8 cellular contexts compared by ENCODE assay signal in the genomic region with DNA sequence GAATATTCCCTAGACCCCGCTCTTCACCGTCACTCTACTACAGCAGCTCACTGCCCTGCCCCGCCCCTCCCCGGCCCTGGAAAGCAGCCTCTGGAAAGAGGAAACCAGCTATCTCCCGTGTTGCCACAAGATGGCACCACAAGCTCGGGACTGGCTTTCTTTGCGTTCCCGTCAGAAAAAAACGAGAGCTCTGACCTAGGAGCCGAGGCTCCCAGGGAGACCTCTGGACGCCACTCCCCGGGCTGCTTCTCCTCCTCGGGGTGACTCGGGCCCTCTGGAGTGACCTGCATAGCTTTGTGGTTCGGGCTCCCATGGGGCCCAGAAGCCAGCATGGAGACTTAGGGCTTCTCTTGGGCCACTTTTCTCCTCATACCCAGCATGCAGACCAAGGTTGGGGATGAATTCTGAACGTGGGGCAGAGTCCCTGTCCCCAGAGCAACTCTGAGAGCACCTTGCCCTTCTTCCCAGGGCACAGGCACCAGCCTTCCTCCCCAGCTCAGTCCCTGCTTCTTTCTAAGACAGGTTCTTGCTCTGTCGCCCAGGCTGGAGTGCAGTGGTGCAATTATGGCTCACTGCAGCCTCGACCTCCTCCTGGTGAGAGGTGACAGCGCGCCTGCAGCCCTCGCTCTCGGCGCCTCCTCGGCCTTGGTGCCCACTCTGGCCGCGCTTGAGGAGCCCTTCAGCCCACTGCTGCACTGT.
DNase-seq lines count a peak whose midpoint lies in the region; ATAC-seq and TF ChIP-seq lines count a peak whose summit lies in the region.

No MANE protein-coding gene starts in this region.

- H3K36me3 ChIP-seq in RWPE2 (ENCODE audit: low read depth) = no peaks in the 10 kb centered on the region

- H3K9me3 ChIP-seq in RWPE2 (ENCODE audit: severe bottlenecking) = no peaks in the 10 kb centered on the region

- no peaks in the 10 kb centered on the region for H3K27me3 ChIP-seq in RWPE2 (ENCODE audit: insufficient read depth, poor library complexity, severe bottlenecking)

- TF ChIP-seq CTCF in LNCaP clone FGC (IDR thresholded peaks at IDR 0.05; ENCODE audit: control insufficient read depth, extremely low read depth, insufficient read depth) = peak; percentile 96
- peak; percentile 99 for TF ChIP-seq CTCF in RWPE2 (IDR thresholded peaks at IDR 0.05; ENCODE audit: poor library complexity, severe bottlenecking)
- peak; percentile 82 for TF ChIP-seq CTCF in foreskin fibroblast (IDR thresholded peaks at IDR 0.05; ENCODE audit: low read depth, low read length)

- no peak overlapping the region for H3K4me3 ChIP-seq in LNCaP clone FGC (ENCODE audit: low read depth, low read length)
- H3K4me3 ChIP-seq in RWPE2 (ENCODE audit: severe bottlenecking) = no peak overlapping the region
- peak overlapping the region in 1 of 2 donors; percentile 28 for H3K4me3 ChIP-seq in foreskin fibroblast (ENCODE audit: low read depth in 1 of 2, low read length in 2 of 2)

- no peaks in the 10 kb centered on the region for H3K4me1 ChIP-seq in RWPE2 (ENCODE audit: insufficient read depth, poor library complexity, severe bottlenecking)

- ATAC-seq in RWPE2 (ENCODE audit: low read depth) (peak; percentile 92), GM19035 (IDR thresholded peaks at IDR 0.05; ENCODE audit: unreplicated experiment) (no peak)

- H3K27ac ChIP-seq in RWPE2 (ENCODE audit: poor library complexity, severe bottlenecking) = no peak overlapping the region
- H3K27ac ChIP-seq in substantia nigra (ENCODE audit: low read depth, low read length, poor library complexity, severe bottlenecking) = no peak overlapping the region

- DNase-seq in EL (peak; percentile 84), LNCaP clone FGC (ENCODE audit: low read depth) (peak; percentile 40), RWPE2 (ENCODE audit: low spot score) (no peak), foreskin fibroblast (peak; percentile 72 to 93), nucleus accumbens (lab: John Stamatoyannopoulos, UW) (peak in 50 of 56 donors; percentile 21 to 84 (median 54)), substantia nigra (lab: John Stamatoyannopoulos, UW) (peak in 42 of 49 donors; percentile 19 to 80 (median 65))
- DNase-seq in activated T-helper 9 cell treated with anti-CD3 and anti-CD28 coated beads, Interleukin-2, amount 50 U/mL, for 16 hours (ENCODE audit: low read depth) = peak; percentile 67
